Comparison of ENCODE assay signal across 1 cellular context in the genomic region with DNA sequence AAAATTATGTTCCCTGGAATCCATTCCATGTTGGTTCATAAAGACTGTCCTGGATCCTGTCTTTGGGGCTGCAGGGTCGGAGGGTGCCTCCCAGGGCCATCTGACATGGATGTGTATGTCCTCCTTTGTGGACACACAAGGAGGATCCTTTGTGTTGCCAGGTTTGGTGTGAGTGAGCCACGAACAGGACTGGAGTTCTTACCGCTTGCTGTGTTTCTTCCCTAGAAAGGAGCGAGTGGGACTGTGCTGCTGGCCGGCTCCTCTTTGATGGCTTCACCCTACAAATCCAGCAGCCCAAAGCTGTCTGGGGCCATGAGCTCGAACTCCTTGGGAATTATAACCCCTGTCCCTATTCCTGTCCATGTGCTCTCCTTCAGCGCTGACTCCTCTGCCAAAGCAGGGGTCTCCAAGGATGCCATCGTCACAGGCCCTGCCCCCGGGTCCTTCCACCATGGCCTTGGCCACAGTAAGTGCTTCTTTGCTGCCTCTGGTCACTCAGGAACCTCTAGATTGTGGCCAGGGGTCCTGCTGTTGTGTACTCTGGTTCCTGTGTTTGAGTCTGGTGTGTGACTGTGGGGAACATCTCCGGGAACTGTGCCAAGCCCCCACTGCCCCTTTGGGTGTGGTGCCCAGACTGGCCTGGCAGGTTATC.
TF ChIP-seq lines count a peak whose summit lies in the region.

No MANE protein-coding gene starts in this region.

TF ChIP-seq in GM12878, 131 proteins besides CTCF, POLR2A, EP300 and RAD21:
- TF ChIP-seq CHD2 (IDR thresholded peaks at IDR 0.05; ENCODE audit: borderline replicate concordance, low read depth, low read length) (no peak), NR2C1 (IDR thresholded peaks at IDR 0.05) (no peak)
